Comparison of ENCODE assay signal across 7 cellular contexts in genomic region chr6:64012351-64013060, GRCh38.
DNase-seq lines count a peak whose midpoint lies in the region; ATAC-seq and TF ChIP-seq lines count a peak whose summit lies in the region.

No MANE protein-coding gene starts in this region.

- in situ Hi-C loops in mammary epithelial cell (cut with MboI; ENCODE audit: low sequenced_read_pairs in 2 of 2) = no loop called here

- H4K20me1 ChIP-seq in mammary epithelial cell (ENCODE audit: insufficient read depth, low read length) = no peaks in the 10 kb centered on the region

- no peaks in the 10 kb centered on the region for H3K79me2 ChIP-seq in mammary epithelial cell (ENCODE audit: insufficient read depth, low read length)

- no TSS peak for BruUV-seq in mammary epithelial cell (replicated peaks; lab: Mats Ljungman, UMichigan)

- no peak overlapping the region for H2AFZ ChIP-seq in mammary epithelial cell (ENCODE audit: low read depth, low read length)

- CTCF ChIA-PET in mammary epithelial cell (lab: Charles Lee; ENCODE audit: low non-redundant PET) = interaction anchor here (0.6 kb wide), 2 partner anchors 318 to 349 kb away, joined by 3 to 6 read pairs; no protein-coding TSS in a partner anchor

- peak; percentile 65 to 96 for TF ChIP-seq CTCF in mammary epithelial cell (conservative IDR thresholded peaks at IDR 0.05 in 1 of 2, IDR thresholded peaks at IDR 0.05 in 1 of 2; ENCODE audit: extremely low read depth in 1 of 2, insufficient read depth in 1 of 2, low read depth in 1 of 2, low read length in 2 of 2)
- TF ChIP-seq CTCF in right lobe of liver (IDR thresholded peaks at IDR 0.05) = peak; percentile 34 to 51 (median 42)
- peak in 1 of 11 experiments; percentile 34 for TF ChIP-seq CTCF in spleen (IDR thresholded peaks at IDR 0.05 in 8 of 11, conservative IDR thresholded peaks at IDR 0.05 in 3 of 11)

- TF ChIP-seq POLR2A in right lobe of liver (IDR thresholded peaks at IDR 0.05) (no peak), spleen (IDR thresholded peaks at IDR 0.05) (no peak)

- H3K36me3 ChIP-seq in mammary epithelial cell (ENCODE audit: insufficient read depth, low read length) = no peaks in the 10 kb centered on the region
- no peaks in the 10 kb centered on the region for H3K36me3 ChIP-seq in right lobe of liver
- no peaks in the 10 kb centered on the region for H3K36me3 ChIP-seq in spleen

- WGBS in mammary epithelial cell (ENCODE audit: low coverage, missing lambda C conversion rate) = 69% methylated on average over 4 of the region's 4 CpGs
- WGBS in right lobe of liver (ENCODE audit: insufficient coverage, low coverage, low lambda C conversion rate, missing lambda C conversion rate) = 49% methylated on average over 4 of the region's 4 CpGs
- 52 to 76% (median 60%) methylated on average over 4 of the region's 4 CpGs for WGBS in spleen, 5 donors

- H3K27me3 ChIP-seq in mammary epithelial cell (ENCODE audit: insufficient read depth, low read length) (peaks cover 3% of the 10 kb centered on the region), right lobe of liver (no peaks in the 10 kb centered on the region), spleen (replicated peaks in 1 of 7) (no peaks in the 10 kb centered on the region)

- dilution Hi-C loops in mammary epithelial cell (cut with HindIII; ENCODE audit: low sequenced_read_pairs) = no loop called here

- H3K4me3 ChIP-seq in mammary epithelial cell (replicated peaks in 1 of 3; ENCODE audit: insufficient read depth in 1 of 3, low read depth in 2 of 3, low read length in 3 of 3) (no peak overlapping the region), right lobe of liver (no peak overlapping the region), spleen (peak overlapping the region in 1 of 8 donors; percentile 0)

- intact Hi-C loops in mammary epithelial cell (cut with micrococcal nuclease) = loop anchor here (1.0 kb wide), 2 partner anchors 319 to 721 kb away; no protein-coding TSS in a partner anchor
- intact Hi-C loops in right lobe of liver (cut with DNase I) = no loop called here
- intact Hi-C loops in spleen (cut with DNase I; ENCODE audit: low total_unique reads) = no loop called here

- no peak overlapping the region for H3K9ac ChIP-seq in mammary epithelial cell (ENCODE audit: insufficient read depth, low read length)

- H3K4me1 ChIP-seq in mammary epithelial cell (ENCODE audit: insufficient read depth, low read length) (no peaks in the 10 kb centered on the region), right lobe of liver (no peaks in the 10 kb centered on the region), spleen (peaks cover 0 to 3% (median 0%) of the 10 kb centered on the region in 6 donors)

- H3K9me3 ChIP-seq in mammary epithelial cell (replicated peaks; ENCODE audit: insufficient read depth, low read length) (no peaks in the 10 kb centered on the region), right lobe of liver (no peaks in the 10 kb centered on the region), spleen (peaks cover 0 to 6% (median 0%) of the 10 kb centered on the region in 8 donors)

- peak; percentile 44 for DNase-seq in NCI-H2081 treated with DMSO at 0.1 percent for 48 hours (lab: John Stamatoyannopoulos, UW)
- DNase-seq in mammary epithelial cell = peak; percentile 6
- no peak for DNase-seq in right lobe of liver
- DNase-seq in NCI-H2029 treated with DMSO at 0.1 percent for 48 hours (lab: John Stamatoyannopoulos, UW) = no peak
- no peak for DNase-seq in spleen

- H3K27ac ChIP-seq in mammary epithelial cell (ENCODE audit: insufficient read depth, low read depth, low read length) = no peak overlapping the region
- H3K27ac ChIP-seq in right lobe of liver = peak overlapping the region in 1 of 3 donors; percentile 33
- no peak overlapping the region for H3K27ac ChIP-seq in spleen

- ATAC-seq in GM18858 (IDR thresholded peaks at IDR 0.05; ENCODE audit: unreplicated experiment) = peak; percentile 54
- ATAC-seq in right lobe of liver = peak; percentile 55 to 75 (median 67)
- no peak for ATAC-seq in HG03457 (IDR thresholded peaks at IDR 0.05; ENCODE audit: unreplicated experiment)

- H3K4me2 ChIP-seq in mammary epithelial cell (ENCODE audit: insufficient read depth, low read depth, low read length) = no peak overlapping the region

Comparison
In these comparisons a context has a peak if more than half of its experiments do, and no peak if none do; other contexts are left out.
1. DNase-seq: peak in NCI-H2081 treated with DMSO at 0.1 percent for 48 hours (single experiment) and mammary epithelial cell (single experiment); none in right lobe of liver (0 of 3), NCI-H2029 treated with DMSO at 0.1 percent for 48 hours (single experiment) and spleen (single experiment).